Comparison of ENCODE assay signal across 11 cellular contexts in the genomic region with DNA sequence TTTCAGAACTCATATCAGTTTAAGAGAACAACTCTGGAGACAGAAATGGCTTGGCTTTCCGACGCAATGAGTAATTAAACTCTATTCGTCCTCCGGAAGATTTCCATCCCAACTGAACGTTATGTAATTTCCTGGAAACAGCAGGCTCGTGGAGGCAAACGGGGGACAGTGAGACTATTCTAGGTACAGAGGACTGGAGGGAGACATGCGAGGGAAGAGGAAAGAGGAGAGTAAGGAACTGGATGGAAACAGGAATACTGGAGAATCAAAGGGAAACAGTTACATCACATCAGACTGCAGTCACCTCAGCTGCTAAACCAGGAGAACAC. TPM values are rescaled to one million over a fixed set of nuclear protein-coding genes. Genes with fewer than 3 reads are reported as not detected.
DNase-seq lines count a peak whose midpoint lies in the region; ATAC-seq, FAIRE-seq and TF ChIP-seq lines count a peak whose summit lies in the region.
"Had no signal": no experiment of that assay in that cellular context is flagged by ENCODE, and none has a peak within 500 bp of the region (broad histone marks: within the 10 kb centered on the region; RNA-seq: fewer than 3 reads in every experiment).

No MANE protein-coding gene starts in this region.

- H3F3A ChIP-seq in GM23248 (ENCODE audit: insufficient read depth) = peaks cover 45% of the 10 kb centered on the region

- DNase-seq in GM23248 = peak; percentile 58
- DNase-seq in dermis blood vessel endothelial cell = peak; percentile 84
- no peak for DNase-seq in lung (ENCODE audit: low spot score)
- no peak for DNase-seq in foreskin keratinocyte
- no peak for DNase-seq in NCI-H510A treated with DMSO at 0.1 percent for 48 hours (lab: John Stamatoyannopoulos, UW)
- no peak for DNase-seq in pancreas
- DNase-seq: natural killer cell, NCI-H1092 had no signal

- H3K27ac ChIP-seq in GM23248 = peak overlapping the region; percentile 99
- H3K27ac ChIP-seq in lung (ENCODE audit: low read depth in 1 of 2, low read length in 1 of 2) = peak overlapping the region; percentile 91 to 95
- H3K27ac ChIP-seq in skin epidermis = peak overlapping the region in 18 of 21 experiments; percentile 21 to 99 (median 93)
- no peak overlapping the region for H3K27ac ChIP-seq in foreskin keratinocyte
- H3K27ac ChIP-seq in pancreas = peak overlapping the region in 2 of 4 donors; percentile 53 to 78

- H3K27me3 ChIP-seq in GM23248 (replicated peaks; ENCODE audit: insufficient read depth) (no peaks in the 10 kb centered on the region), lung (ENCODE audit: control insufficient read depth, insufficient read depth) (no peaks in the 10 kb centered on the region), foreskin keratinocyte (no peaks in the 10 kb centered on the region), pancreas (no peaks in the 10 kb centered on the region)

- H3K9me3 ChIP-seq in GM23248 (ENCODE audit: low read depth) (no peaks in the 10 kb centered on the region), lung (ENCODE audit: control insufficient read depth in 2 of 2, insufficient read depth in 1 of 2, low read length in 1 of 2) (no peaks in the 10 kb centered on the region), pancreas (no peaks in the 10 kb centered on the region)

- H3K4me3 ChIP-seq in GM23248 (no peak overlapping the region), lung (no peak overlapping the region), skin epidermis (no peak overlapping the region), pancreas (no peak overlapping the region)
- H3K4me3 ChIP-seq: GM12878 had no signal

- H3K9me2 ChIP-seq in GM23248 (ENCODE audit: insufficient read depth) = no peaks in the 10 kb centered on the region

- H3K36me3 ChIP-seq in GM23248 (ENCODE audit: low read depth) (peaks cover 22% of the 10 kb centered on the region), lung (ENCODE audit: control insufficient read depth in 2 of 2, insufficient read depth in 2 of 2, low read length in 2 of 2) (peaks cover 6 to 14% of the 10 kb centered on the region in 2 donors), pancreas (peaks cover 0 to 19% (median 13%) of the 10 kb centered on the region in 3 donors)

- no peaks in the 10 kb centered on the region for H4K20me1 ChIP-seq in GM23248 (ENCODE audit: insufficient read depth)

- H3K4me1 ChIP-seq in GM23248 (ENCODE audit: insufficient read depth) (peaks cover 52% of the 10 kb centered on the region), lung (ENCODE audit: control insufficient read depth in 2 of 2, insufficient read depth in 2 of 2, low read length in 2 of 2) (peaks cover 8 to 28% of the 10 kb centered on the region in 2 donors), foreskin keratinocyte (peaks cover 9% of the 10 kb centered on the region), pancreas (peaks cover 12 to 34% (median 29%) of the 10 kb centered on the region in 3 donors)

- WGBS in GM23248 (ENCODE audit: low coverage in 1 of 2, low lambda C conversion rate in 2 of 2, missing lambda C conversion rate in 2 of 2), 2 experiments = 14 to 17% methylated on average over 8 of the region's 8 CpGs
- WGBS in lung, 2 donors = 25 to 47% methylated on average over 8 of the region's 8 CpGs
- whole genome bisulfite sequencing in pancreas, 2 donors = 72 to 80% methylated on average over 8 of the region's 8 CpGs

- in situ Hi-C loops in GM23248 (cut with MboI) = no loop called here

- ATAC-seq in lung (ENCODE audit: insufficient read depth, low FRiP score) (no peak), GM19023 (IDR thresholded peaks at IDR 0.05; ENCODE audit: unreplicated experiment) (no peak), foreskin keratinocyte (no peak), pancreas (no peak)
- ATAC-seq: GM12878 had no signal

- intact Hi-C loops in pancreas (cut with DNase I) = no loop called here

- H3K79me2 ChIP-seq in GM23248 (ENCODE audit: insufficient read depth) = no peaks in the 10 kb centered on the region

- H3K9ac ChIP-seq in GM23248 = peak overlapping the region; percentile 93

- H3K4me2 ChIP-seq in GM23248 (ENCODE audit: unreplicated experiment) = peak overlapping the region; percentile 41

- TF ChIP-seq CTCF in lung (IDR thresholded peaks at IDR 0.05; ENCODE audit: control extremely low read depth, extremely low read depth) (no peak), foreskin keratinocyte (conservative IDR thresholded peaks at IDR 0.05) (no peak), pancreas (IDR thresholded peaks at IDR 0.05) (no peak)

- peak overlapping the region; percentile 47; the same call in 1 of the 2 replicates for H2AFZ ChIP-seq in GM23248

- no peak for FAIRE-seq in pancreas (lab: Jason Lieb, UNC)
- FAIRE-seq: GM12878 had no signal

RNA-seq across cellular contexts. Expression of gene PPP2R1B, which starts 28.3 kb away (rescaled TPM):
- 24.8 and 25.1 TPM in 2 replicates for total RNA-seq in GM23248 (2014; rRNA removed; shearing (Covaris generic))
- polyA plus RNA-seq in GM23248 (2016; fragmentation: Nextera tagmentation; extraction: Ambion mirVana) = 22.1 and 26.2 TPM in 2 replicates
- total RNA-seq in dermis blood vessel endothelial cell = 52.6 and 72.7 TPM in 2 replicates
- 10 to 100 TPM; 30.0 to 71.5 TPM for total RNA-seq in lung
- polyA plus RNA-seq in lung = 10 to 100 TPM in 1 of 2 donors, 1 to 10 TPM in 1; 8.3 to 10.9 TPM
- 30.4 and 32.9 TPM in 2 replicates for total RNA-seq in foreskin keratinocyte
- 11.5 and 13.1 TPM in 2 replicates for polyA plus RNA-seq in foreskin keratinocyte
- total RNA-seq in pancreas = 10 to 100 TPM; 23.2 to 50.1 (median 34.5) TPM
- 10 to 100 TPM; 12.6 to 15.9 TPM for polyA plus RNA-seq in pancreas

Comparison
In these comparisons a context has a peak if more than half of its experiments do, and no peak if none do; other contexts are left out.
1. DNase-seq: peak in GM23248 (single experiment) and dermis blood vessel endothelial cell (single experiment); none in lung (single experiment), foreskin keratinocyte (0 of 2), NCI-H510A treated with DMSO at 0.1 percent for 48 hours (single experiment) and pancreas (0 of 6).